Comparison of ENCODE assay signal across 22 cellular contexts in the genomic region with DNA sequence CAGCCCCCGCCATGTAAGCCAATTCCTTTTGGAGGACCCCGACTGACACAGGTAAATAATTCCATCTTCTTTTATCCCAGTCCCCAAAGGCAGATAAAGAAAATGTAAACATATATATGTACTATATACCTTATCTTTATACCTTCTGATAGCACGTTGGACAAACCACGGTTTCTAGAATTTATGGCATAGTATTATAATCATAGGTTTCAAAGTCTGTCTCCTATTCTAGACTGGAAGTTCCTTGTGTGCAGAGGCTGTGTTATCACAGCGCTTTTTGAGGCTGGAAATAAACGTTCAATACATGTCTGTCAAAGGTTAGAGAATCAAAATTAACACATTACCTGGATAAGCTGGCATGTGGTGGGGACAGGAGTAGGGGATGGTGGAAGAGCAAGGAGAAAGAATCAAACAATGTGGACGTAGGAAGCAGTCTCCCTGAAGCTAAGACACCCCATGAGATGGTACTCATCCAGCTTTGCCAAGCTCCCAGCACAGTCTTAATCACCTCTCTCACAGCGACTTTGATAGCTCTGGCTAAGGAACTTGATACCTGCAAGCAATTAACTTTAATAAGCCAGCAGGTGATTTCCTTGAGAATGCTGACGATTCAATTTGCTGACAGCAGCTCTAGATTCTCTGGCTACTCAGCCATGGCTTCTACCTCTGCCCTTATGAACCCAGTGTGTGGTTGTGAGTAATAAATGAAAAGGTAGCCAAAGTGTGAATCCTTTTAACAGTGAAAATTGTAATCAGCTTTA.
DNase-seq lines count a peak whose midpoint lies in the region; ATAC-seq and TF ChIP-seq lines count a peak whose summit lies in the region.
"Had no signal": no experiment of that assay in that cellular context is flagged by ENCODE, and none has a peak within 500 bp of the region (broad histone marks: within the 10 kb centered on the region; RNA-seq: fewer than 3 reads in every experiment).

No MANE protein-coding gene starts in this region.

- H3K36me3 ChIP-seq in CD8-positive, alpha-beta memory T cell (ENCODE audit: insufficient read depth, low read length), result no peaks in the 10 kb centered on the region
- H3K36me3 ChIP-seq: heart left ventricle, right lobe of liver, tibial artery had no signal

- DNase-seq in NCI-H2081 (lab: John Stamatoyannopoulos, UW) (peak; percentile 0 to 13), NCI-H2081 treated with DMSO at 0.1 percent for 48 hours (lab: John Stamatoyannopoulos, UW) (no peak), NCI-H1105 treated with DMSO at 0.1 percent for 48 hours (lab: John Stamatoyannopoulos, UW) (peak; percentile 27), glomerular visceral epithelial cell (ENCODE audit: extremely low spot score) (peak; percentile 3), neural crest cell (ENCODE audit: low read depth, low spot score) (no peak), RKO (ENCODE audit: low spot score) (no peak)
- no peak for DNase-seq in CD4-positive, alpha-beta T cell
- DNase-seq in CD8-positive, alpha-beta memory T cell, result no peak
- DNase-seq: 8988T; activated CD4-positive, alpha-beta T cell treated with anti-CD3 and anti-CD28 coated beads for 1 hour; activated gamma-delta T cell; body of pancreas; CD4-positive, CD25-positive, alpha-beta regulatory T cell; DMS153; heart left ventricle; HFFc6; NCI-H146; nephron progenitor cell; right lobe of liver; stimulated activated naive CD8-positive, alpha-beta T cell treated with anti-CD3 and anti-CD28 coated beads, Interleukin-15, amount 100 ng/mL, for 72 hours; tibial artery had no signal

- no peaks in the 10 kb centered on the region for H3K27me3 ChIP-seq in CD4-positive, alpha-beta T cell (ENCODE audit: control insufficient read depth, insufficient read depth, low read length)
- H3K27me3 ChIP-seq in CD8-positive, alpha-beta memory T cell (ENCODE audit: insufficient read depth, low read length, poor library complexity, severe bottlenecking), result no peaks in the 10 kb centered on the region
- H3K27me3 ChIP-seq: body of pancreas, heart left ventricle, right lobe of liver, tibial artery had no signal

- peak overlapping the region; percentile 83 for H3K27ac Mint-ChIP-seq in neural crest cell (ENCODE audit: unreplicated experiment)
- no peak overlapping the region for H3K27ac Mint-ChIP-seq in CD4-positive, alpha-beta T cell
- no peak overlapping the region for H3K27ac Mint-ChIP-seq in CD8-positive, alpha-beta memory T cell
- H3K27ac Mint-ChIP-seq: CD4-positive, CD25-positive, alpha-beta regulatory T cell; HFFc6; IgD-negative memory B cell; nephron progenitor cell; stimulated activated naive CD8-positive, alpha-beta T cell treated with anti-CD3 and anti-CD28 coated beads, Interleukin-15, amount 100 ng/mL, for 72 hours had no signal

- H3K27ac ChIP-seq in CD4-positive, alpha-beta T cell (ENCODE audit: low read depth, low read length), result no peak overlapping the region
- no peak overlapping the region for H3K27ac ChIP-seq in CD8-positive, alpha-beta memory T cell (ENCODE audit: low read depth, low read length)
- H3K27ac ChIP-seq: body of pancreas, heart left ventricle, right lobe of liver, tibial artery had no signal

- no peaks in the 10 kb centered on the region for H3K9me3 Mint-ChIP-seq in neural crest cell
- H3K9me3 Mint-ChIP-seq in CD4-positive, alpha-beta T cell, result no peaks in the 10 kb centered on the region
- H3K9me3 Mint-ChIP-seq in CD8-positive, alpha-beta memory T cell, result peaks cover 0 to 12% (median 0%) of the 10 kb centered on the region in 5 donors
- H3K9me3 Mint-ChIP-seq: HFFc6; nephron progenitor cell; stimulated activated naive CD8-positive, alpha-beta T cell treated with anti-CD3 and anti-CD28 coated beads, Interleukin-15, amount 100 ng/mL, for 72 hours had no signal

- no peaks in the 10 kb centered on the region for H3K36me3 Mint-ChIP-seq in neural crest cell (ENCODE audit: low read depth)
- H3K36me3 Mint-ChIP-seq in CD4-positive, alpha-beta T cell (ENCODE audit: low read depth), result no peaks in the 10 kb centered on the region
- no peaks in the 10 kb centered on the region for H3K36me3 Mint-ChIP-seq in CD8-positive, alpha-beta memory T cell
- H3K36me3 Mint-ChIP-seq: CD4-positive, CD25-positive, alpha-beta regulatory T cell; IgD-negative memory B cell had no signal

- H3K4me3 Mint-ChIP-seq in neural crest cell, result no peak overlapping the region
- no peak overlapping the region for H3K4me3 Mint-ChIP-seq in CD4-positive, alpha-beta T cell
- no peak overlapping the region for H3K4me3 Mint-ChIP-seq in CD8-positive, alpha-beta memory T cell
- H3K4me3 Mint-ChIP-seq: CD4-positive, CD25-positive, alpha-beta regulatory T cell; HFFc6; IgD-negative memory B cell; nephron progenitor cell; stimulated activated naive CD8-positive, alpha-beta T cell treated with anti-CD3 and anti-CD28 coated beads, Interleukin-15, amount 100 ng/mL, for 72 hours had no signal

- no peak for TF ChIP-seq CTCF in neural crest cell (conservative IDR thresholded peaks at IDR 0.05)
- no peak for TF ChIP-seq CTCF in CD4-positive, alpha-beta T cell (IDR thresholded peaks at IDR 0.05)

- no peaks in the 10 kb centered on the region for H3K4me1 Mint-ChIP-seq in neural crest cell
- no peaks in the 10 kb centered on the region for H3K4me1 Mint-ChIP-seq in CD4-positive, alpha-beta T cell (ENCODE audit: low read depth)
- H3K4me1 Mint-ChIP-seq in CD8-positive, alpha-beta memory T cell, result no peaks in the 10 kb centered on the region
- H3K4me1 Mint-ChIP-seq: CD4-positive, CD25-positive, alpha-beta regulatory T cell; IgD-negative memory B cell; stimulated activated naive CD8-positive, alpha-beta T cell treated with anti-CD3 and anti-CD28 coated beads, Interleukin-15, amount 100 ng/mL, for 72 hours had no signal

- no peaks in the 10 kb centered on the region for H3K4me1 ChIP-seq in CD8-positive, alpha-beta memory T cell (ENCODE audit: insufficient read depth, low read length)
- H3K4me1 ChIP-seq: body of pancreas, right lobe of liver, tibial artery had no signal

- H3K9me3 ChIP-seq in CD4-positive, alpha-beta T cell (ENCODE audit: control insufficient read depth, low read length), result no peaks in the 10 kb centered on the region
- no peaks in the 10 kb centered on the region for H3K9me3 ChIP-seq in CD8-positive, alpha-beta memory T cell (ENCODE audit: low read length)
- H3K9me3 ChIP-seq: body of pancreas, heart left ventricle, right lobe of liver, tibial artery had no signal

- no peak for ATAC-seq in CD4-positive, alpha-beta T cell (ENCODE audit: poor library complexity)
- ATAC-seq: body of pancreas; heart left ventricle; right lobe of liver; stimulated activated naive CD8-positive, alpha-beta T cell treated with anti-CD3 and anti-CD28 coated beads, Interleukin-15, amount 100 ng/mL, for 72 hours had no signal

- POLR2A ChIA-PET in CD4-positive, alpha-beta T cell (lab: Charles Lee), result no interaction called here
- POLR2A ChIA-PET in CD8-positive, alpha-beta memory T cell (lab: Charles Lee), result no interaction called here

- intact Hi-C loops in CD4-positive, alpha-beta T cell (cut with DNase I, micrococcal nuclease), result no loop called here

- peaks cover 2% of the 10 kb centered on the region for H3K27me3 Mint-ChIP-seq in neural crest cell (ENCODE audit: low read depth)
- H3K27me3 Mint-ChIP-seq in CD4-positive, alpha-beta T cell, result no peaks in the 10 kb centered on the region
- peaks cover 0 to 1% of the 10 kb centered on the region in 2 donors for H3K27me3 Mint-ChIP-seq in CD8-positive, alpha-beta memory T cell
- H3K27me3 Mint-ChIP-seq: CD4-positive, CD25-positive, alpha-beta regulatory T cell; stimulated activated naive CD8-positive, alpha-beta T cell treated with anti-CD3 and anti-CD28 coated beads, Interleukin-15, amount 100 ng/mL, for 72 hours had no signal

- no peak overlapping the region for H3K4me3 ChIP-seq in CD8-positive, alpha-beta memory T cell (ENCODE audit: low read length)
- H3K4me3 ChIP-seq: body of pancreas, heart left ventricle, right lobe of liver, tibial artery had no signal

- CTCF ChIA-PET in CD4-positive, alpha-beta T cell (lab: Charles Lee), result no interaction called here
- CTCF ChIA-PET in CD8-positive, alpha-beta memory T cell (lab: Charles Lee), result no interaction called here

Comparison
In these comparisons a context has a peak if more than half of its experiments do, and no peak if none do; other contexts are left out.
1. DNase-seq: peak in NCI-H2081 (2 of 2), NCI-H1105 treated with DMSO at 0.1 percent for 48 hours (single experiment) and glomerular visceral epithelial cell (single experiment); none in NCI-H2081 treated with DMSO at 0.1 percent for 48 hours (single experiment), neural crest cell (single experiment), CD4-positive, alpha-beta T cell (0 of 10), RKO (single experiment) and CD8-positive, alpha-beta memory T cell (0 of 5).